ENCODE assay signal across 8 cellular contexts in the genomic region with DNA sequence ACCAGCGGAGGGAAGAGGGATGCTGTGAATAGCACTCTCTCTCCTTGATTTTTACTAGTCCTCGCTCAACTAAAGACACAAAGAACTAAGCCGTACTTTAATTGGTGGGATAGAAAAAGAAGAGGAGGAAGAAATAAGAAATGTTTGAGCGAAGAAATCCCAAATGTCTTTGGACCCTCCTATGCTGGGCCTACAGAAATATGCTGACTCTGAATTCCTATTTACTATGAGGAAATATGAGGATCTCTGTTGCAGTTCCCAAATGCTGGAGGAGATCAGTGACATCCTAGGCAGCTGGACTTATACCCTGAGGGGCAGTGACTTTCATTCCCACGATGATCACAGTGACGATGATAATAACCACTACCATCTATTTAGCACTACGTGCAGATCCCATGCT. TPM values are rescaled to one million over a fixed set of nuclear protein-coding genes. Genes with fewer than 3 reads are reported as not detected.
"Had no signal": no experiment of that assay in that cellular context is flagged by ENCODE, and none has a peak within 500 bp of the region (broad histone marks: within the 10 kb centered on the region; RNA-seq: fewer than 3 reads in every experiment).

No MANE protein-coding gene starts in this region.

- H3K4me1 Mint-ChIP-seq: IgD-negative memory B cell had no signal

- ATAC-seq: K562 had no signal

- H3K9ac ChIP-seq: KMS-11 had no signal

- H3K27ac ChIP-seq: HL-60, KMS-11 had no signal

- FAIRE-seq: HTR-8/SVneo, K562 had no signal

- H3K4me3 Mint-ChIP-seq: IgD-negative memory B cell had no signal

- DNase-seq: KBM-7, KG1 had no signal

- H3K27ac Mint-ChIP-seq: IgD-negative memory B cell had no signal

- H3K4me3 ChIP-seq: K562 had no signal

- H3K4me2 ChIP-seq: KMS-11 had no signal

RNA-seq across cellular contexts. Expression of gene PIEZO2, which starts 16.6 kb away (rescaled TPM):
- total RNA-seq: HT-29 had no signal
- polyA plus RNA-seq: IgD-negative memory B cell had no signal
